ENCODE assay signal across 11 cellular contexts in genomic region chr6:85403331-85404015, GRCh38. TPM values are rescaled to one million over a fixed set of nuclear protein-coding genes. Genes with fewer than 3 reads are reported as not detected.
DNase-seq lines count a peak whose midpoint lies in the region; ATAC-seq, FAIRE-seq and TF ChIP-seq lines count a peak whose summit lies in the region.
"Had no signal": no experiment of that assay in that cellular context is flagged by ENCODE, and none has a peak within 500 bp of the region (broad histone marks: within the 10 kb centered on the region; RNA-seq: fewer than 3 reads in every experiment).

No MANE protein-coding gene starts in this region.

- H3K4me3 ChIP-seq in adipocyte (ENCODE audit: low read length) (peak overlapping the region; percentile 57), kidney (ENCODE audit: low read length in 2 of 2) (no peak overlapping the region), testis (no peak overlapping the region)

- ATAC-seq in GM18502 (IDR thresholded peaks at IDR 0.05; ENCODE audit: poor library complexity, unreplicated experiment) (no peak), GM18511 (IDR thresholded peaks at IDR 0.05; ENCODE audit: unreplicated experiment) (no peak)

- intact Hi-C loops in kidney (cut with DNase I) (no loop called here), testis (cut with DNase I; ENCODE audit: low total_unique reads) (no loop called here)

- 79 to 84% methylated on average over 2 of the region's 2 CpGs for WGBS in testis, 2 donors

- DNase-seq in A172 (ENCODE audit: low spot score) (peak; percentile 87), HK-2 (ENCODE audit: unreplicated experiment) (peak; percentile 38), adipocyte (ENCODE audit: low read depth) (peak; percentile 78), kidney (no peak), NCI-H1930 (lab: John Stamatoyannopoulos, UW) (no peak), testis (no peak)
- DNase-seq: GDM1, immature natural killer cell had no signal

- no peak for FAIRE-seq in kidney (lab: Jason Lieb, UNC)
- FAIRE-seq: TTC549 had no signal

- peak overlapping the region; percentile 70 for H3K9ac ChIP-seq in adipocyte (ENCODE audit: low read length)
- H3K9ac ChIP-seq in kidney (ENCODE audit: low read length in 2 of 2): no peak overlapping the region

- TF ChIP-seq CTCF in kidney (IDR thresholded peaks at IDR 0.05; ENCODE audit: borderline replicate concordance, extremely low read depth, insufficient read depth) (no peak), testis (IDR thresholded peaks at IDR 0.05) (no peak)

- H3K9me3 ChIP-seq in adipocyte (ENCODE audit: control insufficient read depth, low read length) (no peaks in the 10 kb centered on the region), kidney (ENCODE audit: control insufficient read depth in 1 of 2, low read length in 2 of 2) (no peaks in the 10 kb centered on the region), testis (no peaks in the 10 kb centered on the region)

- peak overlapping the region; percentile 56 to 59 for H3K27ac ChIP-seq in kidney (ENCODE audit: low read depth in 2 of 2, low read length in 2 of 2)
- no peak overlapping the region for H3K27ac ChIP-seq in testis

- H3K4me1 ChIP-seq in adipocyte (ENCODE audit: control insufficient read depth, insufficient read depth, low read length) (peaks cover 47% of the 10 kb centered on the region), kidney (ENCODE audit: control insufficient read depth in 1 of 2, insufficient read depth in 1 of 2, low read depth in 1 of 2, low read length in 2 of 2) (peaks cover 5 to 23% of the 10 kb centered on the region in 2 donors), testis (peaks cover 4% of the 10 kb centered on the region)

- H3K36me3 ChIP-seq in adipocyte (ENCODE audit: control insufficient read depth, insufficient read depth, low read length, severe bottlenecking): no peaks in the 10 kb centered on the region
- no peaks in the 10 kb centered on the region for H3K36me3 ChIP-seq in kidney (ENCODE audit: control insufficient read depth in 1 of 2, insufficient read depth in 2 of 2, low read length in 2 of 2)
- no peaks in the 10 kb centered on the region for H3K36me3 ChIP-seq in testis (ENCODE audit: low read depth, missing control alignments)

- TF ChIP-seq POLR2A in testis (IDR thresholded peaks at IDR 0.05): no peak

- H3K27me3 ChIP-seq in adipocyte (replicated peaks; ENCODE audit: control insufficient read depth, insufficient read depth, low read length) (no peaks in the 10 kb centered on the region), testis (no peaks in the 10 kb centered on the region)

RNA-seq across cellular contexts. Expression of gene NT5E, which starts 46.4 kb away (rescaled TPM):
- total RNA-seq in A172 (2014; rRNA removed; shearing (Covaris generic)): 127 and 155 TPM in 2 replicates
- total RNA-seq in kidney: 41.0 TPM
- polyA plus RNA-seq in kidney (ENCODE audit: insufficient read depth, low read depth, low replicate concordance): 13.1 TPM
- total RNA-seq in testis: 10 to 100 TPM; 32.4 to 33.8 TPM
- polyA plus RNA-seq in testis (ENCODE audit: insufficient read depth, low read depth, low replicate concordance): 32.3 TPM

Comparison
In these comparisons a context has a peak if more than half of its experiments do, and no peak if none do; other contexts are left out.
1. DNase-seq: peak in A172 (single experiment), HK-2 (single experiment) and adipocyte (single experiment); none in kidney (single experiment), NCI-H1930 (0 of 2) and testis (single experiment).
2. H3K27ac ChIP-seq: peak in kidney (2 of 2); none in testis (0 of 2).